1 cellular context compared by ENCODE assay signal in genomic region chr19:45170146-45171106, GRCh38.
TF ChIP-seq lines count a peak whose summit lies in the region.

No MANE protein-coding gene starts in this region.

TF ChIP-seq in endothelial cell of umbilical vein, 7 proteins besides CTCF, POLR2A, EP300 and RAD21:
- no peak for TF ChIP-seq MAX (IDR thresholded peaks at IDR 0.05; ENCODE audit: insufficient read depth, insufficient read length)
- no peak for TF ChIP-seq JUN (IDR thresholded peaks at IDR 0.05; ENCODE audit: borderline replicate concordance, insufficient read depth, insufficient read length, low read depth)
- TF ChIP-seq GATA2 (IDR thresholded peaks at IDR 0.05; ENCODE audit: insufficient read depth, insufficient read length, low read depth, low read length): no peak
- no peak for TF ChIP-seq FOS (IDR thresholded peaks at IDR 0.05; ENCODE audit: borderline replicate concordance, insufficient read depth, low read length)
- no peak for TF ChIP-seq EZH2 (IDR thresholded peaks at IDR 0.05; ENCODE audit: borderline replicate concordance, low read depth, low read length, severe bottlenecking)
- no peak for TF ChIP-seq POLR2AphosphoS5 (IDR thresholded peaks at IDR 0.05; ENCODE audit: insufficient read depth, low read depth, low read length)
- TF ChIP-seq MYC (IDR thresholded peaks at IDR 0.05; ENCODE audit: low read depth, low read length): no peak
TF ChIP-seq in endothelial cell of umbilical vein: peak in this region for 0.
